In the genomic region with DNA sequence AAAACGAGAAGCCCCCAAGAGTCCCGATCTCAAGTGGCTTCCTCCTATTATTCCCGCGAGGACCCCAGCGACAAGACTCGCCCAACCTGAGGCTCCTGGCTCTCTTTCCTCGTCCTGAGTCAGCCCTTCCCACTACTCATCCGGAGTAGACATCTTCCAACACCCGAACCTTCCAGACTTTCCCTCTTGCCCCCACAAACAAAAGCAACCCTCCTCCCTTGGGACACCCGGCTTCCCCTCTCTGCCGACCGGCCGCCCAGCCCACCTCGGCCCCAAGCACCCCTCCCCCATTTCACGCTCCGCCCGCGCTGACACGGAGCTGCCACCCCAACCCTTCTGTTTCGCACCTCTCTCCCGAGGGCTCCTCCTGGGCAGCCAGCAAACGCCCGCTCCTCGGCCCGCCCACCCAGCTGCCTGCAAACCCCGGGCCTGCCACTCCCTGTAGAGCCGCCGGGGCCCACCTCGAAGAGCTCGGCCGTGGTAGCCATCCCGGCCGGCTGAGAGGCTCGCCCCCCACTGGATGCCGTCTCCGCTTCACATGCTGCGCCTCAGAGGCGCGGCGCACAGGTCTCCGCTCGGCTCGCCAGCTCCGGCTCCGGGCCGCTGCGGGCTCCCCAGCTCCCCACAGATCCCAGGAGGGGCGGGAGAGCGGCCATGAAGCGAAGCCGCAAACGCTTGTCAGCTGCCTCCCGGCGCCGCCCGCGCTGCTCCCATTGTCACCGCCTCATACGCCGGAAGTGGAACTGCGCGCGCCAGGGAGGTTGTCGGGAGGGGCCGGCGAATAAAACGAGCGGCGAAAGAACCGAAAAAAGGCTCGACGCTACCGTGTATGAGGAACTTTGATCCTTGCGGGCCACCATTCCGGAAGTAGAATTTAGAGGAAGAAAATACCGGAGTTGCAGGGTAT, we compare ENCODE assay signal across 8 cellular contexts. TPM values are rescaled to one million over a fixed set of nuclear protein-coding genes. Genes with fewer than 3 reads are reported as not detected.
DNase-seq lines count a peak whose midpoint lies in the region; ATAC-seq and TF ChIP-seq lines count a peak whose summit lies in the region.

A gene with protein sequence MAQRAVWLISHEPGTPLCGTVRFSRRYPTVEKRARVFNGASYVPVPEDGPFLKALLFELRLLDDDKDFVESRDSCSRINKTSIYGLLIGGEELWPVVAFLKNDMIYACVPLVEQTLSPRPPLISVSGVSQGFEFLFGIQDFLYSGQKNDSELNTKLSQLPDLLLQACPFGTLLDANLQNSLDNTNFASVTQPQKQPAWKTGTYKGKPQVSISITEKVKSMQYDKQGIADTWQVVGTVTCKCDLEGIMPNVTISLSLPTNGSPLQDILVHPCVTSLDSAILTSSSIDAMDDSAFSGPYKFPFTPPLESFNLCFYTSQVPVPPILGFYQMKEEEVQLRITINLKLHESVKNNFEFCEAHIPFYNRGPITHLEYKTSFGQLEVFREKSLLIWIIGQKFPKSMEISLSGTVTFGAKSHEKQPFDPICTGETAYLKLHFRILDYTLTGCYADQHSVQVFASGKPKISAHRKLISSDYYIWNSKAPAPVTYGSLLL (plus strand): TSS at position 811 of the 907 bp plus-strand sequence. CDS start 344 bp downstream, outside the sequence.
A gene with protein sequence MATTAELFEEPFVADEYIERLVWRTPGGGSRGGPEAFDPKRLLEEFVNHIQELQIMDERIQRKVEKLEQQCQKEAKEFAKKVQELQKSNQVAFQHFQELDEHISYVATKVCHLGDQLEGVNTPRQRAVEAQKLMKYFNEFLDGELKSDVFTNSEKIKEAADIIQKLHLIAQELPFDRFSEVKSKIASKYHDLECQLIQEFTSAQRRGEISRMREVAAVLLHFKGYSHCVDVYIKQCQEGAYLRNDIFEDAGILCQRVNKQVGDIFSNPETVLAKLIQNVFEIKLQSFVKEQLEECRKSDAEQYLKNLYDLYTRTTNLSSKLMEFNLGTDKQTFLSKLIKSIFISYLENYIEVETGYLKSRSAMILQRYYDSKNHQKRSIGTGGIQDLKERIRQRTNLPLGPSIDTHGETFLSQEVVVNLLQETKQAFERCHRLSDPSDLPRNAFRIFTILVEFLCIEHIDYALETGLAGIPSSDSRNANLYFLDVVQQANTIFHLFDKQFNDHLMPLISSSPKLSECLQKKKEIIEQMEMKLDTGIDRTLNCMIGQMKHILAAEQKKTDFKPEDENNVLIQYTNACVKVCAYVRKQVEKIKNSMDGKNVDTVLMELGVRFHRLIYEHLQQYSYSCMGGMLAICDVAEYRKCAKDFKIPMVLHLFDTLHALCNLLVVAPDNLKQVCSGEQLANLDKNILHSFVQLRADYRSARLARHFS (minus strand): TSS at position 745 of the 907 bp plus-strand sequence. CDS start 257 bp downstream, at position 488.

- peaks cover 59 to 88% of the 10 kb centered on the region in 2 donors for H3K4me1 Mint-ChIP-seq in immature natural killer cell

- H3K4me3 Mint-ChIP-seq in immature natural killer cell = peak within 1 kb of the TSS; percentile 98 to 99 (median 99)

- TF ChIP-seq CTCF in AG09319 (IDR thresholded peaks at IDR 0.05; ENCODE audit: low read depth, low read length) = no peak; the same call in 1 of the 2 replicates

- ATAC-seq in GM19023 (IDR thresholded peaks at IDR 0.05; ENCODE audit: unreplicated experiment) = peak; percentile 91
- peak; percentile 90 for ATAC-seq in HG03280 (IDR thresholded peaks at IDR 0.05; ENCODE audit: unreplicated experiment)

- H3K27ac Mint-ChIP-seq in immature natural killer cell = peak within 1 kb of the TSS; percentile 96 to 99 (median 98)

- H3K9me3 Mint-ChIP-seq in immature natural killer cell = no peaks in the 10 kb centered on the region

- no peaks in the 10 kb centered on the region for H3K36me3 Mint-ChIP-seq in immature natural killer cell

- peaks cover 8 to 15% (median 13%) of the 10 kb centered on the region in 3 donors for H3K27me3 Mint-ChIP-seq in immature natural killer cell (ENCODE audit: low read depth in 3 of 3)

- DNase-seq in AG09319 (ENCODE audit: extremely low read depth, low read depth) (peak; percentile 64), NCI-H345 treated with DMSO at 0.1 percent for 48 hours (lab: John Stamatoyannopoulos, UW; ENCODE audit: unreplicated experiment) (peak; percentile 87), immature natural killer cell (peak; percentile 88 to 89 (median 89)), smooth muscle cell of the brain vasculature (ENCODE audit: low read depth, low spot score) (peak; percentile 76)
- DNase-seq in activated CD4-positive, CD25-positive, alpha-beta regulatory T cell (lab: John Stamatoyannopoulos, UW) = peak; percentile 78 to 82 (median 80)
- DNase-seq in central memory CD4-positive, alpha-beta T cell = peak; percentile 95

RNA-seq across cellular contexts. Expression of the first gene that starts in this region (rescaled TPM):
- polyA plus RNA-seq in immature natural killer cell = 10 to 100 TPM; 27.2 to 52.0 (median 42.7) TPM

RNA-seq across cellular contexts. Expression of the second gene that starts in this region (rescaled TPM):
- 10 to 100 TPM; 46.4 to 69.3 (median 59.6) TPM for polyA plus RNA-seq in immature natural killer cell

Comparison
In these comparisons a context has a peak if more than half of its experiments do, and no peak if none do; other contexts are left out.
1. Peak in every context shown above with its lines: DNase-seq and ATAC-seq.